Comparison of ENCODE assay signal across 10 cellular contexts in genomic region chr12:124884587-124885438, GRCh38. TPM values are rescaled to one million over a fixed set of nuclear protein-coding genes. Genes with fewer than 3 reads are reported as not detected.
A peak's percentile ranks its signal among the peaks of the same experiment; 100 is the strongest.
DNase-seq lines count a peak whose midpoint lies in the region; ATAC-seq and TF ChIP-seq lines count a peak whose summit lies in the region.
"Had no signal": no experiment of that assay in that cellular context is flagged by ENCODE, and none has a peak within 500 bp of the region (broad histone marks: within the 10 kb centered on the region; RNA-seq: fewer than 3 reads in every experiment).

No MANE protein-coding gene starts in this region.

- H3K27ac ChIP-seq in OCI-LY1 (ENCODE audit: low read depth, low read length, poor library complexity, severe bottlenecking) (peak overlapping the region; percentile 63), ovary (peak overlapping the region in 1 of 2 donors; percentile 37)
- H3K27ac ChIP-seq: thoracic aorta had no signal

- no peaks in the 10 kb centered on the region for H3K9me2 ChIP-seq in OCI-LY1 (ENCODE audit: low read depth, low read length)

- H3K27ac Mint-ChIP-seq in stimulated activated memory B cell treated with anti-CD40 and anti-IgM and Interleukin-4, amounts not matched to agents 10 μg/mL and 1 μg/mL and 100 μg/mL, for 72 hours: peak overlapping the region; percentile 44

- ATAC-seq in Right ventricle myocardium superior (ENCODE audit: poor library complexity) (peak; percentile 46), left cardiac atrium (no peak), HG03025 (IDR thresholded peaks at IDR 0.05; ENCODE audit: low FRiP score, unreplicated experiment) (peak; percentile 77), Right ventricle myocardium inferior (no peak)
- ATAC-seq in stimulated activated memory B cell treated with anti-CD40 and anti-IgM and Interleukin-4, amounts not matched to agents 10 μg/mL and 1 μg/mL and 100 μg/mL, for 72 hours: peak; percentile 97

- no peaks in the 10 kb centered on the region for H3K9me3 Mint-ChIP-seq in stimulated activated memory B cell treated with anti-CD40 and anti-IgM and Interleukin-4, amounts not matched to agents 10 μg/mL and 1 μg/mL and 100 μg/mL, for 72 hours

- H3K36me3 ChIP-seq in OCI-LY1 (ENCODE audit: insufficient read depth, low read length): no peaks in the 10 kb centered on the region; the same call in 1 of the 2 replicates
- H3K36me3 ChIP-seq in ovary: no peaks in the 10 kb centered on the region
- H3K36me3 ChIP-seq: thoracic aorta had no signal

- H3K9me3 ChIP-seq in OCI-LY1 (ENCODE audit: low read length) (no peaks in the 10 kb centered on the region), ovary (no peaks in the 10 kb centered on the region)
- H3K9me3 ChIP-seq: thoracic aorta had no signal

- peak overlapping the region; percentile 32 for H3K4me3 Mint-ChIP-seq in stimulated activated memory B cell treated with anti-CD40 and anti-IgM and Interleukin-4, amounts not matched to agents 10 μg/mL and 1 μg/mL and 100 μg/mL, for 72 hours

- no peaks in the 10 kb centered on the region for H4K20me1 ChIP-seq in OCI-LY1 (ENCODE audit: insufficient read depth, low read length)

- peaks cover 5% of the 10 kb centered on the region; the same call in 1 of the 2 replicates for H3K27me3 ChIP-seq in OCI-LY1 (ENCODE audit: insufficient read depth, low read length)
- H3K27me3 ChIP-seq in ovary: no peaks in the 10 kb centered on the region

- no peak for TF ChIP-seq POLR2A in ovary (IDR thresholded peaks at IDR 0.05)

- no peak overlapping the region for H2AFZ ChIP-seq in OCI-LY1 (ENCODE audit: low read length)

- H3K4me1 Mint-ChIP-seq in stimulated activated memory B cell treated with anti-CD40 and anti-IgM and Interleukin-4, amounts not matched to agents 10 μg/mL and 1 μg/mL and 100 μg/mL, for 72 hours: peaks cover 48% of the 10 kb centered on the region

- no peaks in the 10 kb centered on the region for H3K36me3 Mint-ChIP-seq in stimulated activated memory B cell treated with anti-CD40 and anti-IgM and Interleukin-4, amounts not matched to agents 10 μg/mL and 1 μg/mL and 100 μg/mL, for 72 hours

- H3F3A ChIP-seq in OCI-LY1 (ENCODE audit: insufficient read depth, low read length): no peaks in the 10 kb centered on the region

- H3K4me1 ChIP-seq in OCI-LY1 (ENCODE audit: insufficient read depth, low read length, severe bottlenecking): peaks cover 22% of the 10 kb centered on the region
- H3K4me1 ChIP-seq in ovary (ENCODE audit: insufficient read depth): peaks cover 7% of the 10 kb centered on the region

- H3K9ac ChIP-seq in OCI-LY1 (ENCODE audit: low read length): no peak overlapping the region; the same call in 1 of the 2 replicates

- TF ChIP-seq EP300 in ovary (IDR thresholded peaks at IDR 0.05): no peak

- H3K79me2 ChIP-seq in OCI-LY1 (ENCODE audit: insufficient read depth, low read length): no peaks in the 10 kb centered on the region

- TF ChIP-seq CTCF in OCI-LY1 (IDR thresholded peaks at IDR 0.05; ENCODE audit: low read length) (no peak), ovary (IDR thresholded peaks at IDR 0.05) (no peak)

- DNase-seq in Right ventricle myocardium superior (no peak), left cardiac atrium (no peak), ovary (no peak), epidermal melanocyte (ENCODE audit: insufficient read length, low spot score) (no peak), Right ventricle myocardium inferior (ENCODE audit: missing footprints) (no peak)
- DNase-seq: DND-41 had no signal

- intact Hi-C loops in Right ventricle myocardium superior (cut with DNase I): loop anchor here (10.0 kb wide), 1 partner anchor 850 kb away; no protein-coding TSS in a partner anchor
- intact Hi-C loops in left cardiac atrium (cut with DNase I): no loop called here
- intact Hi-C loops in ovary (cut with DNase I): no loop called here
- intact Hi-C loops in Right ventricle myocardium inferior (cut with DNase I): loop anchor here (10.0 kb wide), 1 partner anchor 80 kb away; no protein-coding TSS in a partner anchor

- no peaks in the 10 kb centered on the region for H3K27me3 Mint-ChIP-seq in stimulated activated memory B cell treated with anti-CD40 and anti-IgM and Interleukin-4, amounts not matched to agents 10 μg/mL and 1 μg/mL and 100 μg/mL, for 72 hours

- WGBS in ovary, 3 donors: 68 to 74% (median 70%) methylated on average over 15 of the region's 15 CpGs

- H3K4me2 ChIP-seq in OCI-LY1 (ENCODE audit: low read length): peak overlapping the region; percentile 59

- peak overlapping the region; percentile 14 for H3K4me3 ChIP-seq in OCI-LY1 (ENCODE audit: low read depth, low read length, poor library complexity, severe bottlenecking)
- no peak overlapping the region for H3K4me3 ChIP-seq in ovary
- H3K4me3 ChIP-seq: thoracic aorta had no signal

RNA-seq across cellular contexts. Expression of gene SCARB1, which starts 21.1 kb away (rescaled TPM):
- total RNA-seq in Right ventricle myocardium superior: 12.7 TPM
- total RNA-seq in left cardiac atrium: 10 to 100 TPM; 26.2 to 31.3 TPM
- total RNA-seq in ovary: 100 to 1,000 TPM in 3 of 7 donors, 10 to 100 TPM in 4; 20.8 to 155 (median 81.7) TPM
- 1,000 to 10,000 TPM in 1 of 2 donors, 10 to 100 TPM in 1; 59.4 to 1,262 TPM for polyA plus RNA-seq in ovary
- 14.1 TPM for total RNA-seq in Right ventricle myocardium inferior

RNA-seq across cellular contexts. Expression of gene UBC, which starts 29.6 kb away (rescaled TPM):
- total RNA-seq in Right ventricle myocardium superior: 1,120 TPM
- total RNA-seq in left cardiac atrium: 1,000 to 10,000 TPM in 1 of 2 donors, 100 to 1,000 TPM in 1; 977 to 1,049 TPM
- total RNA-seq in ovary: 1,000 to 10,000 TPM in 2 of 7 donors, 100 to 1,000 TPM in 5; 775 to 1,271 (median 837) TPM
- polyA plus RNA-seq in ovary: 1,000 to 10,000 TPM in 1 of 2 donors, 100 to 1,000 TPM in 1; 808 to 1,330 TPM
- 1,199 TPM for total RNA-seq in Right ventricle myocardium inferior

Comparison
In these comparisons a context has a peak if more than half of its experiments do, and no peak if none do; other contexts are left out.
1. ATAC-seq: peak in Right ventricle myocardium superior (single experiment), HG03025 (single experiment) and stimulated activated memory B cell treated with anti-CD40 and anti-IgM and Interleukin-4, amounts not matched to agents 10 μg/mL and 1 μg/mL and 100 μg/mL, for 72 hours (single experiment); none in left cardiac atrium (0 of 2) and Right ventricle myocardium inferior (single experiment).
2. intact Hi-C loops: an anchor here in Right ventricle myocardium superior (10.0 kb wide) and Right ventricle myocardium inferior (10.0 kb wide); none called in left cardiac atrium and ovary.